In genomic region chr1:89995595-89996397, GRCh38 we compare ENCODE assay signal across 8 cellular contexts. TPM values are rescaled to one million over a fixed set of nuclear protein-coding genes. Genes with fewer than 3 reads are reported as not detected.
DNase-seq lines count a peak whose midpoint lies in the region; ATAC-seq, FAIRE-seq and TF ChIP-seq lines count a peak whose summit lies in the region.

No MANE protein-coding gene starts in this region.

- TF ChIP-seq POLR2A in HepG2 (IDR thresholded peaks at IDR 0.05; ENCODE audit: insufficient read depth in 1 of 2, low read depth in 2 of 2, low read length in 2 of 2) (no peak), thyroid gland (IDR thresholded peaks at IDR 0.05) (no peak)

- H3K4me1 ChIP-seq in MM.1S (ENCODE audit: low read length) (peaks cover 10% of the 10 kb centered on the region), HepG2 (ENCODE audit: insufficient read depth, low read length) (peaks cover 70% of the 10 kb centered on the region), thyroid gland (peaks cover 17 to 21% of the 10 kb centered on the region in 2 donors)

- no peaks in the 10 kb centered on the region for H3K9me3 ChIP-seq in MM.1S (replicated peaks; ENCODE audit: insufficient read depth, low read length)
- no peaks in the 10 kb centered on the region for H3K9me3 ChIP-seq in HepG2 (ENCODE audit: low read length)
- H3K9me3 ChIP-seq in thyroid gland, result no peaks in the 10 kb centered on the region

- peak overlapping the region; percentile 70 for H3K4me2 ChIP-seq in MM.1S (ENCODE audit: low read depth, low read length)
- peak overlapping the region; percentile 69 for H3K4me2 ChIP-seq in HepG2 (ENCODE audit: low read depth, low read length)

- ATAC-seq in HepG2, result peak; percentile 70; the same call in 2 of the 3 replicates
- no peak for ATAC-seq in GM21737 (IDR thresholded peaks at IDR 0.05; ENCODE audit: unreplicated experiment)

- H3K36me3 ChIP-seq in MM.1S (replicated peaks; ENCODE audit: insufficient read depth, low read length), result no peaks in the 10 kb centered on the region; the same call in 1 of the 2 replicates
- peaks cover 3 to 4% of the 10 kb centered on the region in 2 experiments; a peak in 2 of 5 replicates for H3K36me3 ChIP-seq in HepG2 (replicated peaks in 1 of 2; ENCODE audit: control insufficient read depth in 1 of 2, insufficient read depth in 2 of 2, low read length in 2 of 2)
- no peaks in the 10 kb centered on the region for H3K36me3 ChIP-seq in thyroid gland

- in situ Hi-C loops in HepG2 (cut with HindIII; ENCODE audit: extremely low pct_ligation_motif_present, low pct_unique_long_range_greater_than_20kb), result no loop called here

- no peaks in the 10 kb centered on the region for H3K27me3 ChIP-seq in MM.1S (replicated peaks; ENCODE audit: insufficient read depth, low read length)
- H3K27me3 ChIP-seq in HepG2 (ENCODE audit: control insufficient read depth in 1 of 2, insufficient read depth in 2 of 2, low read length in 2 of 2), result no peaks in the 10 kb centered on the region; a peak in 1 of 5 replicates
- H3K27me3 ChIP-seq in thyroid gland, result no peaks in the 10 kb centered on the region

- POLR2A ChIA-PET in HepG2 (lab: Yijun Ruan, JAX), result interaction anchor here (1.0 to 1.1 kb wide), 2 partner anchors 173 to 174 kb away, joined by 4 to 5 read pairs; no protein-coding TSS in a partner anchor

- peak overlapping the region; percentile 98 to 99 (median 98) for H3K27ac Mint-ChIP-seq in brain

- H3K9ac ChIP-seq in MM.1S (ENCODE audit: low read length) (peak overlapping the region; percentile 97), HepG2 (ENCODE audit: insufficient read depth, low read depth, low read length) (peak overlapping the region; percentile 97)

- DNase-seq in ELR (ENCODE audit: low read depth) (peak; percentile 72), MM.1S (no peak), HepG2 (ENCODE audit: low spot score) (peak; percentile 30), thyroid gland (no peak), NCI-H1048 (lab: John Stamatoyannopoulos, UW) (no peak), NOMO-1 (lab: John Stamatoyannopoulos, UW; ENCODE audit: unreplicated experiment in 2 of 2) (no peak)

- WGBS in HepG2 (ENCODE audit: low lambda C conversion rate), result under 1% methylated on average over 10 of the region's 15 CpGs
- WGBS in thyroid gland, 2 donors, result 1 to 5% methylated on average over 12 to 15 of the region's 15 CpGs

- no peak for TF ChIP-seq EP300 in HepG2 (IDR thresholded peaks at IDR 0.05; ENCODE audit: low read depth in 2 of 2, low read length in 2 of 2)
- TF ChIP-seq EP300 in HepG2 (CRISPR knock-in tag; IDR thresholded peaks at IDR 0.05; ENCODE audit: borderline replicate concordance), result no peak

- peak overlapping the region; percentile 96 to 100 (median 99) for H3K4me3 Mint-ChIP-seq in brain

- peaks cover 28% of the 10 kb centered on the region for H3K36me3 Mint-ChIP-seq in brain

- H3K27me3 Mint-ChIP-seq in brain, result peaks cover 4% of the 10 kb centered on the region

- no peaks in the 10 kb centered on the region for H3K9me3 Mint-ChIP-seq in brain

- H3F3A ChIP-seq in MM.1S (ENCODE audit: insufficient read depth, low read length), result peaks cover 13% of the 10 kb centered on the region

- FAIRE-seq in HepG2 (lab: Jason Lieb, UNC), result peak; percentile 50

- no peaks in the 10 kb centered on the region for H3K9me2 ChIP-seq in MM.1S (replicated peaks; ENCODE audit: insufficient read depth, low read length)

- peaks cover 58% of the 10 kb centered on the region for H3K79me2 ChIP-seq in MM.1S (ENCODE audit: low read length)
- H3K79me2 ChIP-seq in HepG2 (ENCODE audit: insufficient read depth, low read length), result peaks cover 57% of the 10 kb centered on the region

- H4K20me1 ChIP-seq in MM.1S (ENCODE audit: insufficient read depth, low read length), result peaks cover 3% of the 10 kb centered on the region; the same call in 1 of the 2 replicates
- peaks cover 48% of the 10 kb centered on the region for H4K20me1 ChIP-seq in HepG2 (ENCODE audit: insufficient read depth, low read length)

- peaks cover 58% of the 10 kb centered on the region for H3K4me1 Mint-ChIP-seq in brain

- H3K27ac ChIP-seq in MM.1S (ENCODE audit: low read length) (peak overlapping the region; percentile 77; the same call in 1 of the 2 replicates), HepG2 (ENCODE audit: extremely low read length, insufficient read depth, low read length) (peak overlapping the region; percentile 96), thyroid gland (peak overlapping the region; percentile 91 to 97 (median 97))

- TF ChIP-seq CTCF in MM.1S (IDR thresholded peaks at IDR 0.05; ENCODE audit: low read length) (no peak), brain (conservative IDR thresholded peaks at IDR 0.05) (no peak), HepG2 (CRISPR knock-in tag; IDR thresholded peaks at IDR 0.05) (no peak), thyroid gland (IDR thresholded peaks at IDR 0.05) (no peak)

- TSS peak; percentile 55 for BruUV-seq in HepG2 (replicated peaks; lab: Mats Ljungman, UMichigan)

- CTCF ChIA-PET in HepG2 (lab: Yijun Ruan, JAX; ENCODE audit: low intra/inter-chr PET ratio, low total read pairs), result no interaction called here

- no peak for TF ChIP-seq RAD21 in HepG2 (CRISPR knock-in tag; IDR thresholded peaks at IDR 0.05)

- intact Hi-C loops in HepG2 (cut with micrococcal nuclease; ENCODE audit: unreplicated experiment), result loop anchor here (10.0 kb wide), 1 partner anchor 411 kb away; no protein-coding TSS in a partner anchor
- intact Hi-C loops in thyroid gland (cut with DNase I), result no loop called here

- H3K4me3 ChIP-seq in MM.1S (ENCODE audit: low read length), result peak overlapping the region; percentile 86
- H3K4me3 ChIP-seq in HepG2 (replicated peaks in 1 of 3; ENCODE audit: insufficient read depth in 1 of 3, low read depth in 2 of 3, low read length in 3 of 3), result peak overlapping the region; percentile 79 to 94 (median 88)
- H3K4me3 ChIP-seq in thyroid gland (replicated peaks in 1 of 3), result peak overlapping the region; percentile 30 to 96 (median 91)

- H2AFZ ChIP-seq in MM.1S (ENCODE audit: low read length), result peak overlapping the region; percentile 67
- H2AFZ ChIP-seq in HepG2 (ENCODE audit: low read length), result no peak overlapping the region

TF ChIP-seq in HepG2, 621 proteins besides CTCF, POLR2A, EP300 and RAD21 (continues in another document):
- TF ChIP-seq ELF1 (CRISPR knock-in tag; IDR thresholded peaks at IDR 0.05) (no peak), NAIF1 (CRISPR knock-in tag; IDR thresholded peaks at IDR 0.05; ENCODE audit: borderline replicate concordance) (peak; percentile 4; the same call in 1 of the 2 replicates), HDAC6 (IDR thresholded peaks at IDR 0.05; ENCODE audit: low read depth, low read length) (no peak), TEAD2 (CRISPR knock-in tag; IDR thresholded peaks at IDR 0.05) (no peak), DRAP1 (CRISPR knock-in tag; IDR thresholded peaks at IDR 0.05) (no peak), ZNF101 (CRISPR knock-in tag; IDR thresholded peaks at IDR 0.05; ENCODE audit: borderline replicate concordance, low read depth) (no peak), BATF2 (CRISPR knock-in tag; IDR thresholded peaks at IDR 0.05) (no peak), SATB2 (CRISPR knock-in tag; IDR thresholded peaks at IDR 0.05) (peak; percentile 45; the same call in 1 of the 2 replicates), ZSCAN12 (CRISPR knock-in tag; IDR thresholded peaks at IDR 0.05) (peak; percentile 62; the same call in 1 of the 2 replicates), TCF7L2 (IDR thresholded peaks at IDR 0.05; ENCODE audit: low read depth, low read length) (no peak), NCOA1 (CRISPR knock-in tag; IDR thresholded peaks at IDR 0.05) (0 out of 2 replicates have a peak, but pooled peaks have one; percentile 3)

RNA-seq across cellular contexts. Expression of gene ZNF326, which starts 0.9 kb away (rescaled TPM):
- polyA plus RNA-seq in brain (ENCODE audit: insufficient read depth, low read depth, low replicate concordance) (14.9 TPM), HepG2 (2011; rRNA removed) (5.4 and 6.3 TPM in 2 replicates)
- total RNA-seq in HepG2 (2016; rRNA removed; fragmentation: Illumina TruSeq; extraction: Trizol) (16.4 and 20.9 TPM in 2 replicates), thyroid gland (10 to 100 TPM; 19.5 to 34.2 (median 21.5) TPM)
- 1.9 and 2.8 TPM in 2 replicates for total RNA-seq in HepG2 (2016; cell fraction: cytosol; rRNA removed; fragmentation: Illumina TruSeq; extraction: Trizol; ENCODE audit: low read depth)
- total RNA-seq in HepG2 (2016; cell fraction: insoluble cytoplasmic fraction; rRNA removed; fragmentation: Illumina TruSeq; extraction: Trizol), result 15.5 and 17.4 TPM in 2 replicates
- 3.4 and 4.4 TPM in 2 replicates for total RNA-seq in HepG2 (2016; cell fraction: membrane; rRNA removed; fragmentation: Illumina TruSeq; extraction: Trizol)
- 41.1 and 42.9 TPM in 2 replicates for total RNA-seq in HepG2 (2016; cell fraction: nucleus; rRNA removed; fragmentation: Illumina TruSeq; extraction: Trizol)
- 2.3 and 3.2 TPM in 2 replicates for polyA plus RNA-seq in HepG2 (2011; cell fraction: cytosol; rRNA removed)
- polyA plus RNA-seq in HepG2 (2011; cell fraction: nucleus; rRNA removed), result 7.5 and 11.7 TPM in 2 replicates
- 10.0 and 14.3 TPM in 2 replicates for polyA plus RNA-seq in HepG2 (2012)
- 0.93 and 1.4 TPM in 2 replicates for polyA plus RNA-seq in HepG2 (2016; cell fraction: cytosol; fragmentation: Illumina TruSeq; extraction: Trizol; ENCODE audit: low read depth)
- polyA plus RNA-seq in HepG2 (2016; cell fraction: insoluble cytoplasmic fraction; fragmentation: Illumina TruSeq; extraction: Trizol; ENCODE audit: low read depth), result 45.1 and 46.0 TPM in 2 replicates
- 2.0 and 2.8 TPM in 2 replicates for polyA plus RNA-seq in HepG2 (2016; cell fraction: membrane; fragmentation: Illumina TruSeq; extraction: Trizol; ENCODE audit: low read depth)
- polyA plus RNA-seq in HepG2 (2016; cell fraction: nucleus; fragmentation: Illumina TruSeq; extraction: Trizol; ENCODE audit: insufficient read depth, low read depth), result 47.9 and 52.0 TPM in 2 replicates
- 6.1 and 10.5 TPM in 2 replicates for polyA minus RNA-seq in HepG2 (2011; rRNA and poly(A)+ RNA removed; ENCODE audit: low replicate concordance)
- polyA minus RNA-seq in HepG2 (2011; cell fraction: cytosol; rRNA and poly(A)+ RNA removed), result 2.5 and 3.4 TPM in 2 replicates
- polyA minus RNA-seq in HepG2 (2011; cell fraction: nucleus; rRNA and poly(A)+ RNA removed), result 96.4 and 101 TPM in 2 replicates

Comparison
In these comparisons a context has a peak if more than half of its experiments do, and no peak if none do; other contexts are left out.
1. DNase-seq: peak in ELR (single experiment) and HepG2 (single experiment); none in MM.1S (single experiment), thyroid gland (0 of 2), NCI-H1048 (single experiment) and NOMO-1 (0 of 2).
2. Peak in every context shown above with its lines, with median percentiles within 50 percentile points of each other: H3K27ac ChIP-seq and H3K4me3 ChIP-seq.